Comparison of ENCODE assay signal across 14 cellular contexts in genomic region chr4:102683846-102684581, GRCh38.
"Had no signal": no experiment of that assay in that cellular context is flagged by ENCODE, and none has a peak within 500 bp of the region (broad histone marks: within the 10 kb centered on the region; RNA-seq: fewer than 3 reads in every experiment).

No MANE protein-coding gene starts in this region.

- H3K4me1 Mint-ChIP-seq: activated CD8-positive, alpha-beta memory T cell treated with anti-CD3 and anti-CD28 coated beads, Interleukin-2, amount 10 ng/mL, durations not matched to agents 7 days and 5 days; naive B cell; T-helper 17 cell had no signal

- H3K9me3 Mint-ChIP-seq: activated T-cell treated with anti-CD3 and anti-CD28 coated beads, Interleukin-2, amount 50 U/mL, for 24 hours; naive B cell had no signal

- H3K27me3 Mint-ChIP-seq: activated CD8-positive, alpha-beta memory T cell treated with anti-CD3 and anti-CD28 coated beads, Interleukin-2, amount 10 ng/mL, durations not matched to agents 7 days and 5 days; activated naive CD8-positive, alpha-beta T cell; activated T-cell treated with anti-CD3 and anti-CD28 coated beads, Interleukin-2, amount 50 U/mL, for 24 hours; naive B cell; T-helper 17 cell had no signal

- DNase-seq: activated CD4-positive, alpha-beta T cell treated with anti-CD3 and anti-CD28 coated beads, Interleukin-2, amount 50 U/mL, for 4 hours; activated CD8-positive, alpha-beta memory T cell treated with anti-CD3 and anti-CD28 coated beads, Interleukin-2, amount 10 ng/mL, durations not matched to agents 7 days and 5 days; activated gamma-delta T cell; activated T-cell treated with anti-CD3 and anti-CD28 coated beads, Interleukin-2, amount 50 U/mL, for 24 hours; naive B cell; retina; stimulated activated CD4-positive, alpha-beta T cell treated with anti-CD3 and anti-CD28 coated beads, Interleukin-4, amount 100 ng/mL, for 4 hours; T-helper 17 cell; thyroid gland had no signal

- H3K9me3 ChIP-seq: thyroid gland, vagina had no signal

- ATAC-seq: activated CD4-positive, CD25-positive, alpha-beta regulatory T cell treated with anti-CD3 and anti-CD28 coated beads, Interleukin-2, amount 50 U/mL, for 24 hours; activated CD8-positive, alpha-beta memory T cell treated with anti-CD3 and anti-CD28 coated beads, Interleukin-2, amount 10 ng/mL, durations not matched to agents 7 days and 5 days; T-helper 17 cell had no signal

- H3K4me1 ChIP-seq: parathyroid adenoma, thyroid gland, vagina had no signal

- H3K4me3 Mint-ChIP-seq: activated CD8-positive, alpha-beta memory T cell treated with anti-CD3 and anti-CD28 coated beads, Interleukin-2, amount 10 ng/mL, durations not matched to agents 7 days and 5 days; activated naive CD8-positive, alpha-beta T cell; activated T-cell treated with anti-CD3 and anti-CD28 coated beads, Interleukin-2, amount 50 U/mL, for 24 hours; naive B cell; T-helper 17 cell had no signal

- H3K4me3 ChIP-seq: hepatocyte, thyroid gland, vagina had no signal

- H3K27ac ChIP-seq: parathyroid adenoma, thyroid gland, vagina had no signal

- H3K27me3 ChIP-seq: hepatocyte, thyroid gland, vagina had no signal

- H3K36me3 ChIP-seq: thyroid gland, vagina had no signal

- H3K27ac Mint-ChIP-seq: activated CD8-positive, alpha-beta memory T cell treated with anti-CD3 and anti-CD28 coated beads, Interleukin-2, amount 10 ng/mL, durations not matched to agents 7 days and 5 days; activated naive CD8-positive, alpha-beta T cell; activated T-cell treated with anti-CD3 and anti-CD28 coated beads, Interleukin-2, amount 50 U/mL, for 24 hours; naive B cell; T-helper 17 cell had no signal
